7 cellular contexts compared by ENCODE assay signal in genomic region chr18:79393626-79394401, GRCh38. TPM values are rescaled to one million over a fixed set of nuclear protein-coding genes. Genes with fewer than 3 reads are reported as not detected.
A peak's percentile ranks its signal among the peaks of the same experiment; 100 is the strongest.
DNase-seq lines count a peak whose midpoint lies in the region; ATAC-seq and TF ChIP-seq lines count a peak whose summit lies in the region.

No MANE protein-coding gene starts in this region.

- peak overlapping the region; percentile 42 for H3K4me3 ChIP-seq in GM12865 (ENCODE audit: low read depth, low read length)
- peak overlapping the region; percentile 36 for H3K4me3 ChIP-seq in kidney epithelial cell (ENCODE audit: low read depth, low read length)
- H3K4me3 ChIP-seq in spleen: peak overlapping the region; percentile 51 to 74 (median 61)

- H3K27me3 ChIP-seq in kidney epithelial cell (ENCODE audit: control insufficient read depth, insufficient read depth, low read length) (peaks cover 64% of the 10 kb centered on the region), spleen (replicated peaks in 1 of 7) (peaks cover 0 to 75% (median 23%) of the 10 kb centered on the region in 7 donors)

- no peak for ATAC-seq in HG02870 (IDR thresholded peaks at IDR 0.05; ENCODE audit: unreplicated experiment)

- 0 to 2% (median 1%) methylated on average over 47 to 66 of the region's 67 CpGs for WGBS in spleen, 5 donors

- peak overlapping the region; percentile 14 for H3K27ac ChIP-seq in cingulate gyrus (ENCODE audit: low read depth, low read length)
- peak overlapping the region; percentile 50 to 96 (median 80) for H3K27ac ChIP-seq in spleen

- TF ChIP-seq POLR2A in spleen (IDR thresholded peaks at IDR 0.05): peak in 1 of 3 donors; percentile 10

- H3K4me1 ChIP-seq in spleen: peaks cover 18 to 62% (median 56%) of the 10 kb centered on the region in 6 donors

- no peaks in the 10 kb centered on the region for H3K9me3 ChIP-seq in spleen

- TF ChIP-seq CTCF in GM12865 (IDR thresholded peaks at IDR 0.05; ENCODE audit: insufficient read depth, low read depth, low read length, missing control alignments) (no peak), kidney epithelial cell (IDR thresholded peaks at IDR 0.05; ENCODE audit: insufficient read depth, low read length, poor library complexity, severe bottlenecking) (no peak), spleen (IDR thresholded peaks at IDR 0.05 in 8 of 11, conservative IDR thresholded peaks at IDR 0.05 in 3 of 11) (no peak)

- intact Hi-C loops in spleen (cut with DNase I; ENCODE audit: low total_unique reads): no loop called here

- no peaks in the 10 kb centered on the region for H3K36me3 ChIP-seq in kidney epithelial cell (ENCODE audit: control insufficient read depth, insufficient read depth, low read length)
- H3K36me3 ChIP-seq in spleen: no peaks in the 10 kb centered on the region

- DNase-seq in GM12865 (ENCODE audit: low read depth): no peak
- peak; percentile 67 for DNase-seq in LoVo (ENCODE audit: low spot score)
- DNase-seq in T-helper 22 cell (ENCODE audit: low read depth): peak; percentile 36
- peak; percentile 41 for DNase-seq in kidney epithelial cell (ENCODE audit: low read depth)
- peak; percentile 89 for DNase-seq in spleen

RNA-seq across cellular contexts. Expression of gene NFATC1, which starts 1.9 kb away (rescaled TPM):
- total RNA-seq in kidney epithelial cell (2.7 and 3.4 TPM in 2 replicates), spleen (10 to 100 TPM; 38.6 to 64.9 (median 56.1) TPM)
- polyA plus RNA-seq in spleen: 10 to 100 TPM; 20.7 to 36.4 (median 30.0) TPM
